ENCODE assay signal across 18 cellular contexts in the genomic region with DNA sequence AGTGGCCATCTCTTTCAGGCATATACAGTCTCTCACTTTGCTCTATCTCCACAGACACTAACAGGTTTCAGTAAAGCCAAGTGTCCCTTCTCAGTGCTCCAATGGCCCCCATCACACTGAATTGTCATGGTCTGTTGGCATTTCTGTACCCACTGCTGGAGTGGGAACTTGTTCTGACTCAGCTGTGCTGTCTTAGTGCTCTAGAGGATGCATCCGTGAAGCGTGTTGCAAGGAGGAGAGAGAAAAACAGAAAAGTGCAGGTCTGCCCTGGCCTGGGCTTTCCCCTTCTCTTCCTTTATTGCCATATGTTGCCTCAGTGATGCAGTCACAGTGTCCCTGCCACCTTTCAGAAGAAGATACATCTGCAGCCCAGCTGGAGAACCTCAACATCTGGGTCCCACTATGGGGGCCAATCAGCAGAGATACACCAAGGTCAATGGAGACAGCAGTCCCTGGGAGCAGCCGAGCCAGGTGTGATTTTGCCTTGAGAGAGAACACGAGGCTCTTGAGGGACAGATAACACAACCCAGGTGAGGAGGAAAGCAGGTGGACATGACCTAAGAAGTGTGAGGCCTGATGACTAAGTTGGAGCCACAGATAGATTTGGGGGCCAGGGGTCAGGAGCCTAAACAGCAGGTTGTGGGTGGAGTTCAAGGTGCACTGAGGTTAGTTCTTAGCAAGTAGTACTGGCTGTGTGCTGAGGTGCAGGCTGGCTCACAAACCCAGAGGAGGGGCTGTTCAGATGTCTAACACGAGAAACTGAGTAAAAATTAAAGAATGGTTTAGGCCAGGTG. TPM values are rescaled to one million over a fixed set of nuclear protein-coding genes. Genes with fewer than 3 reads are reported as not detected.
DNase-seq lines count a peak whose midpoint lies in the region; ATAC-seq, FAIRE-seq and TF ChIP-seq lines count a peak whose summit lies in the region.
"Had no signal": no experiment of that assay in that cellular context is flagged by ENCODE, and none has a peak within 500 bp of the region (broad histone marks: within the 10 kb centered on the region; RNA-seq: fewer than 3 reads in every experiment).

No MANE protein-coding gene starts in this region.

- DNase-seq in CD4-positive, alpha-beta T cell = no peak
- DNase-seq in GM12865 (ENCODE audit: low read depth) (peak; percentile 69), K562 (ENCODE audit: extremely low read depth in 1 of 4, low spot score in 3 of 4) (no peak), LoVo (ENCODE audit: low spot score) (no peak), SJCRH30 (no peak), Ammon's horn (ENCODE audit: low spot score) (no peak)
- no peak for DNase-seq in stimulated activated CD4-positive, alpha-beta T cell treated with anti-CD3 and anti-CD28 coated beads, Interleukin-4, amount 100 ng/mL, for 1 hour
- DNase-seq: activated CD4-positive, CD25-positive, alpha-beta regulatory T cell; activated T-cell treated with anti-CD3 and anti-CD28 coated beads, Interleukin-2, amount 50 U/mL, for 1 hour; BE2C; HFFc6; NCI-H187 treated with DMSO at 0.1 percent for 48 hours; NCI-H526 treated with DMSO at 0.1 percent for 48 hours; pancreas had no signal

- H3K9me3 Mint-ChIP-seq in CD4-positive, alpha-beta T cell = no peaks in the 10 kb centered on the region
- H3K9me3 Mint-ChIP-seq: dendritic cell treated with granulocyte-macrophage colony-stimulating factor and Interleukin-4, amounts not matched to agents 40 ng/mL and 50 ng/mL, for 4 days; HFFc6; stimulated activated naive CD8-positive, alpha-beta T cell treated with anti-CD3 and anti-CD28 coated beads, Interleukin-15, Interleukin-2, amounts not matched to agents 100 ng/mL and 50 ng/mL, for 24 hours had no signal

- no peaks in the 10 kb centered on the region for H3K9me1 ChIP-seq in K562 (ENCODE audit: control insufficient read depth, insufficient read depth, low read length)

- intact Hi-C loops in CD4-positive, alpha-beta T cell (cut with DNase I, micrococcal nuclease) = loop anchor here in 1 of 2 experiments (10.0 kb wide), 1 partner anchor 563 kb away; no protein-coding TSS in a partner anchor
- intact Hi-C loops in K562 (cut with micrococcal nuclease) = no loop called here

- 38% methylated on average over 5 of the region's 5 CpGs for WGBS in K562 (ENCODE audit: insufficient coverage, low coverage, missing lambda C conversion rate)

- POLR2A ChIA-PET in CD4-positive, alpha-beta T cell (lab: Charles Lee) = no interaction called here
- POLR2A ChIA-PET in K562 (lab: Yijun Ruan, JAX) = no interaction called here

- H3K27ac Mint-ChIP-seq in CD4-positive, alpha-beta T cell = peak overlapping the region; percentile 36
- H3K27ac Mint-ChIP-seq: dendritic cell treated with granulocyte-macrophage colony-stimulating factor and Interleukin-4, amounts not matched to agents 40 ng/mL and 50 ng/mL, for 4 days; HFFc6; stimulated activated naive CD8-positive, alpha-beta T cell treated with anti-CD3 and anti-CD28 coated beads, Interleukin-15, Interleukin-2, amounts not matched to agents 100 ng/mL and 50 ng/mL, for 24 hours had no signal

- H3K4me3 ChIP-seq in GM12865 (ENCODE audit: low read depth, low read length) (no peak overlapping the region), K562 (no peak overlapping the region), SJCRH30 (no peak overlapping the region)
- H3K4me3 ChIP-seq: pancreas had no signal

- H3K27me3 Mint-ChIP-seq in CD4-positive, alpha-beta T cell = no peaks in the 10 kb centered on the region
- H3K27me3 Mint-ChIP-seq: brain; stimulated activated naive CD8-positive, alpha-beta T cell treated with anti-CD3 and anti-CD28 coated beads, Interleukin-15, Interleukin-2, amounts not matched to agents 100 ng/mL and 50 ng/mL, for 24 hours had no signal

- no peaks in the 10 kb centered on the region for H4K20me1 ChIP-seq in K562 (replicated peaks; ENCODE audit: control insufficient read depth, insufficient read depth, low read length)

- no peak overlapping the region for H3K27ac ChIP-seq in CD4-positive, alpha-beta T cell (ENCODE audit: low read depth, low read length)
- no peak overlapping the region for H3K27ac ChIP-seq in K562 (ENCODE audit: extremely low read depth, low read depth, low read length)
- H3K27ac ChIP-seq in SJCRH30 = no peak overlapping the region
- H3K27ac ChIP-seq: pancreas had no signal

- H3K4me3 Mint-ChIP-seq in CD4-positive, alpha-beta T cell = no peak overlapping the region
- H3K4me3 Mint-ChIP-seq: dendritic cell treated with granulocyte-macrophage colony-stimulating factor and Interleukin-4, amounts not matched to agents 40 ng/mL and 50 ng/mL, for 4 days; HFFc6; stimulated activated naive CD8-positive, alpha-beta T cell treated with anti-CD3 and anti-CD28 coated beads, Interleukin-15, Interleukin-2, amounts not matched to agents 100 ng/mL and 50 ng/mL, for 24 hours had no signal

- no peak for ATAC-seq in CD4-positive, alpha-beta T cell (ENCODE audit: poor library complexity)
- ATAC-seq in HG03108 (IDR thresholded peaks at IDR 0.05; ENCODE audit: unreplicated experiment) (peak; percentile 35), K562 (no peak)
- ATAC-seq: pancreas had no signal

- no peak for TF ChIP-seq CTCF in CD4-positive, alpha-beta T cell (IDR thresholded peaks at IDR 0.05)
- TF ChIP-seq CTCF in GM12865 (IDR thresholded peaks at IDR 0.05; ENCODE audit: insufficient read depth, low read depth, low read length, missing control alignments) (no peak), K562 (IDR thresholded peaks at IDR 0.05 in 2 of 3, conservative IDR thresholded peaks at IDR 0.05 in 1 of 3; ENCODE audit: insufficient read depth in 2 of 3, low read depth in 1 of 3, low read length in 3 of 3) (no peak)

- no peak for TF ChIP-seq EP300 in K562 (IDR thresholded peaks at IDR 0.05; ENCODE audit: low read length)

- CTCF ChIA-PET in CD4-positive, alpha-beta T cell (lab: Charles Lee) = interaction anchor here (0.7 to 5.5 kb wide), 2 partner anchors 41 to 189 kb away, joined by 3 to 34 read pairs; no protein-coding TSS in a partner anchor
- CTCF ChIA-PET in K562 (lab: Yijun Ruan, JAX; ENCODE audit: low intra/inter-chr PET ratio) = no interaction called here

- no peaks in the 10 kb centered on the region for H3K27me3 ChIP-seq in CD4-positive, alpha-beta T cell (ENCODE audit: control insufficient read depth, insufficient read depth, low read length)
- H3K27me3 ChIP-seq in K562 (ENCODE audit: control insufficient read depth in 2 of 2, insufficient read depth in 2 of 2, low read length in 2 of 2) (no peaks in the 10 kb centered on the region), SJCRH30 (no peaks in the 10 kb centered on the region)
- H3K27me3 ChIP-seq: BE2C, pancreas had no signal

- BruUV-seq in K562 (replicated peaks; lab: Mats Ljungman, UMichigan) = no TSS peak

- H3K4me1 ChIP-seq in K562 (replicated peaks in 1 of 2; ENCODE audit: control insufficient read depth in 2 of 2, insufficient read depth in 2 of 2, low read length in 2 of 2) = peaks cover 10 to 16% of the 10 kb centered on the region in 2 experiments; a peak in 4 of 5 replicates
- H3K4me1 ChIP-seq in SJCRH30 = peaks cover 11% of the 10 kb centered on the region
- H3K4me1 ChIP-seq: pancreas had no signal

- no peak overlapping the region for H3K9ac ChIP-seq in K562 (ENCODE audit: insufficient read depth in 1 of 2, low read depth in 2 of 2, low read length in 2 of 2)

- H3K79me2 ChIP-seq in K562 (ENCODE audit: control insufficient read depth, insufficient read depth, low read length) = no peaks in the 10 kb centered on the region

- H3K4me2 ChIP-seq in K562 (ENCODE audit: insufficient read depth, low read length) = no peak overlapping the region

- H2AFZ ChIP-seq in K562 (ENCODE audit: low read depth, low read length) = no peak overlapping the region

- H3K36me3 ChIP-seq in K562 (ENCODE audit: control insufficient read depth, insufficient read depth, low read length) (no peaks in the 10 kb centered on the region; the same call in 2 of the 3 replicates), SJCRH30 (peaks cover 21% of the 10 kb centered on the region)
- H3K36me3 ChIP-seq: pancreas had no signal

- no peak for FAIRE-seq in K562 (lab: Jason Lieb, UNC)
- FAIRE-seq: pancreas had no signal

- no peak for TF ChIP-seq POLR2A in K562 (conservative IDR thresholded peaks at IDR 0.05)

- in situ Hi-C loops in K562 (cut with MboI) = no loop called here

- peaks cover 32% of the 10 kb centered on the region for H3K4me1 Mint-ChIP-seq in CD4-positive, alpha-beta T cell (ENCODE audit: low read depth)

- H3K36me3 Mint-ChIP-seq in CD4-positive, alpha-beta T cell (ENCODE audit: low read depth) = peaks cover 10% of the 10 kb centered on the region

- TF ChIP-seq RAD21 in K562 (CRISPR knock-in tag; conservative IDR thresholded peaks at IDR 0.05 in 1 of 2, IDR thresholded peaks at IDR 0.05 in 1 of 2) = no peak

- no peaks in the 10 kb centered on the region for H3K9me3 ChIP-seq in CD4-positive, alpha-beta T cell (ENCODE audit: control insufficient read depth, low read length)
- H3K9me3 ChIP-seq in K562 (replicated peaks; ENCODE audit: control insufficient read depth, insufficient read depth, low read depth, low read length) (no peaks in the 10 kb centered on the region), SJCRH30 (replicated peaks) (peaks cover 9% of the 10 kb centered on the region; the same call in 1 of the 2 replicates)
- H3K9me3 ChIP-seq: BE2C, pancreas had no signal

TF ChIP-seq in K562, 482 proteins besides CTCF, POLR2A, EP300 and RAD21:
- no peak for TF ChIP-seq RB1 (IDR thresholded peaks at IDR 0.05; ENCODE audit: low read depth)
- 0 out of 2 replicates have a peak, but pooled peaks have one; percentile 11 for TF ChIP-seq CBFA2T2 (conservative IDR thresholded peaks at IDR 0.05)
- 0 out of 2 replicates have a peak, but pooled peaks have one; percentile 6 for TF ChIP-seq CBFA2T3 (IDR thresholded peaks at IDR 0.05)

RNA-seq across cellular contexts. Expression of a gene that starts 5.6 kb away (rescaled TPM):
- 100 to 1,000 TPM; 387 to 404 TPM for total RNA-seq in CD4-positive, alpha-beta T cell
- 213 and 380 TPM in 2 replicates for total RNA-seq in K562 (2011; cell fraction: chromatin; rRNA removed; ENCODE audit: low replicate concordance)
- 184 and 191 TPM in 2 replicates for total RNA-seq in K562 (2011; cell fraction: nucleolus; rRNA removed)
- total RNA-seq in K562 (2011; cell fraction: nucleoplasm; rRNA removed) = 147 and 176 TPM in 2 replicates
- 34.8 and 38.7 TPM in 2 replicates for total RNA-seq in K562 (2014; rRNA removed)
- total RNA-seq in K562 (2014; rRNA removed; fragmentation: Illumina TruSeq; extraction: Trizol) = 15.2 and 23.7 TPM in 2 replicates
- 32.5 and 33.3 TPM in 2 replicates for total RNA-seq in K562 (2015; rRNA removed; fragmentation: Illumina TruSeq; extraction: Trizol)
- 48.2 and 67.0 TPM in 2 replicates for total RNA-seq in K562 (2021)
- 34.9 and 50.1 TPM in 2 replicates for polyA plus RNA-seq in K562 (2011; rRNA removed)
- 29.1 and 35.8 TPM in 2 replicates for polyA plus RNA-seq in K562 (2011; cell fraction: cytosol; rRNA removed)
- 231 and 271 TPM in 2 replicates for polyA plus RNA-seq in K562 (2011; cell fraction: nucleus; rRNA removed)
- 31.2 and 36.7 TPM in 2 replicates for polyA plus RNA-seq in K562 (2012)
- 44.1 and 44.6 TPM in 2 replicates for polyA plus RNA-seq in K562 (2014; fragmentation: Illumina TruSeq; extraction: Trizol)
- polyA plus RNA-seq in K562 (2014; fragmentation: Nextera tagmentation; extraction: Ambion mirVana) = 1 to 10 TPM; 1.7 to 2.2 TPM
- 41.4 and 52.9 TPM in 2 replicates for polyA plus RNA-seq in K562 (2014; rRNA removed)
- polyA minus RNA-seq in K562 (2011; rRNA and poly(A)+ RNA removed) = 32.4 and 38.5 TPM in 2 replicates
- polyA minus RNA-seq in K562 (2011; cell fraction: cytosol; rRNA and poly(A)+ RNA removed) = 38.3 and 50.8 TPM in 2 replicates
- 61.9 and 82.2 TPM in 2 replicates for polyA minus RNA-seq in K562 (2011; cell fraction: nucleus; rRNA and poly(A)+ RNA removed)
- 163 and 196 TPM in 2 replicates for total RNA-seq in SJCRH30 (2014; rRNA removed; shearing (Covaris generic))
